8 cellular contexts compared by ENCODE assay signal in the genomic region with DNA sequence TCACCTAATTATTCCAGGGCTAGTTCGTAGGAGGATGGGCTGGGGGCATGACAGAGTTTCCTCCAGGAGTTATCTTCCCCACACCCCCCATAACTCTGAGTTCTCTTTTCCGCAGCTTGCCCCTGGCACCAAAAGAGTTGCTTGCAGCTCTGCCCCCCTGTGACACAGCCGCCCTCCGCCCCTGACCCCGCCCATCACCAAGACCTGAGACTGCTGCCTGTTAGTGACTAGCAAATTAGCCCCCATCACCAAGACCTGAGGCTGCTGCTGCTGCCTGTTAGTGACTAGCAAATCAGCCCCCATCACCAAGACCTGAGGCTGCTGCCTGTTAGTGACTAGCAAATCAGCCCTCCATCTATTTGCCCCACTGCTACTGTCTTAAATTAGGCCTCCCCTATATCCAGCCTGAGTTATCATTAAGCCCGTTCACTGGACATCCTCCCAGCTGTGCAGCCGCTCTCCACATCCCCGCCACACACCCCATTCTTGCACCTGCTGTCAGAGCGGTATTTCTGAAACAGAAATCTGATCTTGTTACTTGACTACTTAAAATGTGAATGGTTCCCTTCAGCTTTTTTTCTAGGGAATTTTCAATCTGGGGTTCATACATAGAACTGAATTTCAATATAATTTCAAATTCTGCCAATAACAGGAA. TPM values are rescaled to one million over a fixed set of nuclear protein-coding genes. Genes with fewer than 3 reads are reported as not detected.
DNase-seq lines count a peak whose midpoint lies in the region; ATAC-seq and TF ChIP-seq lines count a peak whose summit lies in the region.

No MANE protein-coding gene starts in this region.

- peak overlapping the region; percentile 91 for H3K4me3 Mint-ChIP-seq in activated CD4-positive, alpha-beta T cell treated with anti-CD3 and anti-CD28 coated beads, Interleukin-2, amount 10 ng/mL, durations not matched to agents 24 days and 14 days

- H3K36me3 ChIP-seq in HUES48 (ENCODE audit: control insufficient read depth, insufficient read depth, low read length) (no peaks in the 10 kb centered on the region), osteoblast (ENCODE audit: insufficient read depth, low read length) (no peaks in the 10 kb centered on the region), HAP-1 (replicated peaks) (no peaks in the 10 kb centered on the region)

- H3K4me3 ChIP-seq in HUES48 (ENCODE audit: low read depth, low read length): peak overlapping the region; percentile 94
- H3K4me3 ChIP-seq in osteoblast (ENCODE audit: insufficient read depth, low read length): peak overlapping the region; percentile 98
- no peak overlapping the region for H3K4me3 ChIP-seq in HAP-1

- H3K4me1 Mint-ChIP-seq in activated CD4-positive, alpha-beta T cell treated with anti-CD3 and anti-CD28 coated beads, Interleukin-2, amount 10 ng/mL, durations not matched to agents 24 days and 14 days: peaks cover 28% of the 10 kb centered on the region

- H3K27ac ChIP-seq in HUES48 (ENCODE audit: low read depth, low read length) (no peak overlapping the region), osteoblast (ENCODE audit: low read depth, low read length) (no peak overlapping the region)

- H3K27me3 Mint-ChIP-seq in activated CD4-positive, alpha-beta T cell treated with anti-CD3 and anti-CD28 coated beads, Interleukin-2, amount 10 ng/mL, durations not matched to agents 24 days and 14 days: no peaks in the 10 kb centered on the region

- ATAC-seq in HG02763 (IDR thresholded peaks at IDR 0.05; ENCODE audit: unreplicated experiment) (no peak), HG02981 (IDR thresholded peaks at IDR 0.05; ENCODE audit: unreplicated experiment) (no peak)

- H4K20me1 ChIP-seq in osteoblast (ENCODE audit: insufficient read depth, low read length): peaks cover 11% of the 10 kb centered on the region

- peak overlapping the region; percentile 91 for H3K4me2 ChIP-seq in osteoblast (ENCODE audit: insufficient read depth, low read length)

- H3K27me3 ChIP-seq in HUES48 (ENCODE audit: control insufficient read depth, insufficient read depth, low read length): no peaks in the 10 kb centered on the region
- H3K27me3 ChIP-seq in osteoblast (ENCODE audit: insufficient read depth, low read length): no peaks in the 10 kb centered on the region
- H3K27me3 ChIP-seq in HAP-1 (ENCODE audit: low read depth): no peaks in the 10 kb centered on the region

- H2AFZ ChIP-seq in osteoblast (ENCODE audit: low read length): peak overlapping the region; percentile 96

- H3K9me3 Mint-ChIP-seq in activated CD4-positive, alpha-beta T cell treated with anti-CD3 and anti-CD28 coated beads, Interleukin-2, amount 10 ng/mL, durations not matched to agents 24 days and 14 days: peaks cover 5% of the 10 kb centered on the region

- TF ChIP-seq CTCF in osteoblast (IDR thresholded peaks at IDR 0.05; ENCODE audit: extremely low read depth, low read depth, low read length): no peak

- H3K4me1 ChIP-seq in HUES48 (ENCODE audit: control insufficient read depth, insufficient read depth, low read length): peaks cover 29% of the 10 kb centered on the region
- H3K4me1 ChIP-seq in osteoblast (ENCODE audit: insufficient read depth, low read length): peaks cover 20% of the 10 kb centered on the region
- peaks cover 5% of the 10 kb centered on the region for H3K4me1 ChIP-seq in HAP-1

- peak; percentile 75 for DNase-seq in activated CD4-positive, alpha-beta T cell treated with anti-CD3 and anti-CD28 coated beads, Interleukin-2, amount 10 ng/mL, durations not matched to agents 24 days and 14 days
- DNase-seq in effector CD8-positive, alpha-beta T cell (lab: John Stamatoyannopoulos, UW): peak; percentile 47
- DNase-seq in osteoblast (ENCODE audit: insufficient read length, low spot score, missing footprints): no peak
- no peak for DNase-seq in HAP-1 (ENCODE audit: low spot score in 2 of 2)
- no peak for DNase-seq in cerebellar cortex (ENCODE audit: low spot score)

- H3K79me2 ChIP-seq in osteoblast (ENCODE audit: insufficient read depth, low read length): peaks cover 34% of the 10 kb centered on the region

- no peak overlapping the region for H3K9ac ChIP-seq in HUES48 (ENCODE audit: low read depth, low read length)

- no peak overlapping the region for H3K27ac Mint-ChIP-seq in activated CD4-positive, alpha-beta T cell treated with anti-CD3 and anti-CD28 coated beads, Interleukin-2, amount 10 ng/mL, durations not matched to agents 24 days and 14 days

- in situ Hi-C loops in HAP-1 (cut with MboI; ENCODE audit: low sequenced_read_pairs): no loop called here

- intact Hi-C loops in activated CD4-positive, alpha-beta T cell treated with anti-CD3 and anti-CD28 coated beads, Interleukin-2, amount 10 ng/mL, durations not matched to agents 24 days and 14 days (cut with micrococcal nuclease): loop anchor here (2.0 to 5.0 kb wide), 2 partner anchors 899 to 1404 kb away; partner anchors contain the start of genes AIMP1, RPL34 and TBCK

- peaks cover 14% of the 10 kb centered on the region for H3K36me3 Mint-ChIP-seq in activated CD4-positive, alpha-beta T cell treated with anti-CD3 and anti-CD28 coated beads, Interleukin-2, amount 10 ng/mL, durations not matched to agents 24 days and 14 days (ENCODE audit: low read depth)

- H3K9me3 ChIP-seq in HUES48 (ENCODE audit: control insufficient read depth, insufficient read depth, low read length) (no peaks in the 10 kb centered on the region), osteoblast (ENCODE audit: low read depth, low read length) (no peaks in the 10 kb centered on the region), HAP-1 (no peaks in the 10 kb centered on the region)

RNA-seq across cellular contexts. Expression of gene PAPSS1, which starts 1.5 kb away (rescaled TPM):
- 31.1 and 31.2 TPM in 2 replicates for total RNA-seq in activated CD4-positive, alpha-beta T cell treated with anti-CD3 and anti-CD28 coated beads, Interleukin-2, amount 10 ng/mL, durations not matched to agents 24 days and 14 days
- total RNA-seq in osteoblast: 107 and 123 TPM in 2 replicates

Comparison
In these comparisons a context has a peak if more than half of its experiments do, and no peak if none do; other contexts are left out.
1. DNase-seq: peak in activated CD4-positive, alpha-beta T cell treated with anti-CD3 and anti-CD28 coated beads, Interleukin-2, amount 10 ng/mL, durations not matched to agents 24 days and 14 days (single experiment) and effector CD8-positive, alpha-beta T cell (single experiment); none in osteoblast (single experiment), HAP-1 (0 of 2) and cerebellar cortex (single experiment).